ENCODE assay signal across 8 cellular contexts in genomic region chr22:28075260-28075981, GRCh38.
DNase-seq lines count a peak whose midpoint lies in the region; ATAC-seq and TF ChIP-seq lines count a peak whose summit lies in the region.

No MANE protein-coding gene starts in this region.

- no peaks in the 10 kb centered on the region for H3K36me3 ChIP-seq in osteoblast (ENCODE audit: insufficient read depth, low read length)

- H3K4me1 ChIP-seq in osteoblast (ENCODE audit: insufficient read depth, low read length) = peaks cover 7% of the 10 kb centered on the region

- H3K79me2 ChIP-seq in osteoblast (ENCODE audit: insufficient read depth, low read length) = no peaks in the 10 kb centered on the region

- no peak for ATAC-seq in omental fat pad (ENCODE audit: low FRiP score)
- no peak for ATAC-seq in HG03159 (IDR thresholded peaks at IDR 0.05; ENCODE audit: unreplicated experiment)

- TF ChIP-seq CTCF in RWPE1 (conservative IDR thresholded peaks at IDR 0.05; ENCODE audit: low read depth) = no peak
- TF ChIP-seq CTCF in fibroblast of villous mesenchyme (IDR thresholded peaks at IDR 0.05; ENCODE audit: insufficient read depth, low read depth, low read length) = no peak
- TF ChIP-seq CTCF in osteoblast (IDR thresholded peaks at IDR 0.05; ENCODE audit: extremely low read depth, low read depth, low read length) = no peak
- no peak for TF ChIP-seq CTCF in omental fat pad (IDR thresholded peaks at IDR 0.05)

- no peaks in the 10 kb centered on the region for H3K27me3 ChIP-seq in osteoblast (ENCODE audit: insufficient read depth, low read length)

- no peak overlapping the region for H3K4me3 ChIP-seq in fibroblast of villous mesenchyme (ENCODE audit: low read depth, low read length)
- no peak overlapping the region for H3K4me3 ChIP-seq in osteoblast (ENCODE audit: insufficient read depth, low read length)

- H2AFZ ChIP-seq in osteoblast (ENCODE audit: low read length) = no peak overlapping the region

- H3K9me3 ChIP-seq in osteoblast (ENCODE audit: low read depth, low read length) = no peaks in the 10 kb centered on the region

- DNase-seq in COLO829 (ENCODE audit: low spot score) = peak; percentile 38
- peak; percentile 14 for DNase-seq in RWPE1 (ENCODE audit: low spot score)
- peak; percentile 77 for DNase-seq in fibroblast of villous mesenchyme (ENCODE audit: low read depth)
- DNase-seq in osteoblast (ENCODE audit: insufficient read length, low spot score, missing footprints) = peak; percentile 69
- DNase-seq in omental fat pad (ENCODE audit: low spot score) = no peak
- no peak for DNase-seq in AML-193 (lab: John Stamatoyannopoulos, UW)
- DNase-seq in NCI-H526 (lab: John Stamatoyannopoulos, UW) = no peak

- CTCF ChIA-PET in RWPE1 (lab: Yijun Ruan, JAX) = no interaction called here

- POLR2A ChIA-PET in RWPE1 (lab: Yijun Ruan, JAX; ENCODE audit: low non-redundant PET) = no interaction called here

- H3K27ac ChIP-seq in RWPE1 (no peak overlapping the region; the same call in 1 of the 2 replicates), osteoblast (ENCODE audit: low read depth, low read length) (no peak overlapping the region)

- no peaks in the 10 kb centered on the region for H4K20me1 ChIP-seq in osteoblast (ENCODE audit: insufficient read depth, low read length)

- peak overlapping the region; percentile 7 for H3K4me2 ChIP-seq in osteoblast (ENCODE audit: insufficient read depth, low read length)

Comparison
In these comparisons a context has a peak if more than half of its experiments do, and no peak if none do; other contexts are left out.
1. DNase-seq: peak in COLO829 (single experiment), RWPE1 (single experiment), fibroblast of villous mesenchyme (single experiment) and osteoblast (single experiment); none in omental fat pad (single experiment), AML-193 (0 of 2) and NCI-H526 (0 of 2).